Comparison of ENCODE assay signal across 15 cellular contexts in genomic region chr16:77711775-77712174, GRCh38. TPM values are rescaled to one million over a fixed set of nuclear protein-coding genes. Genes with fewer than 3 reads are reported as not detected.
A peak's percentile ranks its signal among the peaks of the same experiment; 100 is the strongest.
DNase-seq lines count a peak whose midpoint lies in the region; FAIRE-seq and TF ChIP-seq lines count a peak whose summit lies in the region.
"Had no signal": no experiment of that assay in that cellular context is flagged by ENCODE, and none has a peak within 500 bp of the region (broad histone marks: within the 10 kb centered on the region; RNA-seq: fewer than 3 reads in every experiment).

No MANE protein-coding gene starts in this region.

- peaks cover 0 to 8% (median 4%) of the 10 kb centered on the region in 4 donors for H3K9me3 ChIP-seq in liver (ENCODE audit: control insufficient read depth in 4 of 4, low read length in 3 of 4)
- H3K9me3 ChIP-seq in transverse colon, result no peaks in the 10 kb centered on the region
- H3K9me3 ChIP-seq in effector memory CD4-positive, alpha-beta T cell (ENCODE audit: control insufficient read depth, low read length), result no peaks in the 10 kb centered on the region
- H3K9me3 ChIP-seq: HAP-1 had no signal

- peaks cover 2 to 8% (median 4%) of the 10 kb centered on the region in 4 donors for H3K4me1 ChIP-seq in liver (ENCODE audit: control insufficient read depth in 4 of 4, insufficient read depth in 4 of 4, low read length in 3 of 4)
- H3K4me1 ChIP-seq in transverse colon, result no peaks in the 10 kb centered on the region
- H3K4me1 ChIP-seq in effector memory CD4-positive, alpha-beta T cell (ENCODE audit: control insufficient read depth, insufficient read depth, low read length, poor library complexity, severe bottlenecking), result no peaks in the 10 kb centered on the region
- H3K4me1 ChIP-seq: BLaER1 treated with 17β-estradiol and CSF1 and Interleukin-3, amounts not matched to agents 10 nM and 100 nM; HAP-1 had no signal

- no peak for TF ChIP-seq POLR2A in transverse colon (IDR thresholded peaks at IDR 0.05)

- in situ Hi-C loops in transverse colon (cut with MboI; ENCODE audit: low pct_ligation_motif_present in 1 of 4, low pct_unique_long_range_greater_than_20kb in 1 of 4, low sequenced_read_pairs in 3 of 4), result no loop called here

- no peaks in the 10 kb centered on the region for H3K36me3 ChIP-seq in bronchial epithelial cell (ENCODE audit: control insufficient read depth, insufficient read depth, low read length)
- no peaks in the 10 kb centered on the region for H3K36me3 ChIP-seq in liver (ENCODE audit: control insufficient read depth in 4 of 4, insufficient read depth in 3 of 4, low read depth in 1 of 4, low read length in 3 of 4)
- H3K36me3 ChIP-seq in transverse colon, result no peaks in the 10 kb centered on the region
- no peaks in the 10 kb centered on the region for H3K36me3 ChIP-seq in effector memory CD4-positive, alpha-beta T cell (ENCODE audit: control insufficient read depth, insufficient read depth, low read length)
- H3K36me3 ChIP-seq: BLaER1 treated with 17β-estradiol and CSF1 and Interleukin-3, amounts not matched to agents 10 nM and 100 nM; HAP-1 had no signal

- H3K27me3 ChIP-seq in bronchial epithelial cell (ENCODE audit: control insufficient read depth, insufficient read depth, low read length) (no peaks in the 10 kb centered on the region), liver (ENCODE audit: control insufficient read depth in 4 of 4, insufficient read depth in 4 of 4, low read length in 3 of 4) (no peaks in the 10 kb centered on the region), transverse colon (no peaks in the 10 kb centered on the region)
- no peaks in the 10 kb centered on the region for H3K27me3 ChIP-seq in effector memory CD4-positive, alpha-beta T cell (replicated peaks; ENCODE audit: control insufficient read depth, insufficient read depth, low read length, poor library complexity, severe bottlenecking)
- H3K27me3 ChIP-seq: BLaER1 treated with 17β-estradiol and CSF1 and Interleukin-3, amounts not matched to agents 10 nM and 100 nM had no signal

- intact Hi-C loops in transverse colon (cut with DNase I; ENCODE audit: low total_unique reads), result no loop called here

- no peak for FAIRE-seq in bronchial epithelial cell (lab: Jason Lieb, UNC)

- WGBS in liver, result 17% methylated on average over 5 of the region's 5 CpGs
- 36 to 40% methylated on average over 5 of the region's 5 CpGs for WGBS in transverse colon (ENCODE audit: low coverage in 1 of 2), 2 donors

- DNase-seq in M059J (ENCODE audit: low read depth) (peak; percentile 56), bronchial epithelial cell (ENCODE audit: low read depth) (peak; percentile 17), transverse colon (peak; percentile 48), hepatic stellate cell (ENCODE audit: low spot score) (no peak), NCI-H526 (lab: John Stamatoyannopoulos, UW) (no peak)
- DNase-seq in effector memory CD4-positive, alpha-beta T cell, result no peak
- DNase-seq: activated CD8-positive, alpha-beta memory T cell treated with anti-CD3 and anti-CD28 coated beads for 24 hours; caudate nucleus; effector CD4-positive, alpha-beta T cell; hippocampal formation; NCI-H345; Right ventricle myocardium superior had no signal

- H3K9ac ChIP-seq in liver (ENCODE audit: low read depth in 1 of 2, low read length in 2 of 2), result peak overlapping the region in 1 of 2 donors; percentile 87
- H3K9ac ChIP-seq: BLaER1 treated with 17β-estradiol and CSF1 and Interleukin-3, amounts not matched to agents 10 nM and 100 nM had no signal

- H3K27ac ChIP-seq in liver (ENCODE audit: low read depth in 1 of 2, low read length in 2 of 2), result peak overlapping the region; percentile 83 to 89
- H3K27ac ChIP-seq in transverse colon, result no peak overlapping the region
- no peak overlapping the region for H3K27ac ChIP-seq in effector memory CD4-positive, alpha-beta T cell (ENCODE audit: insufficient read depth, low read length, poor library complexity, severe bottlenecking)
- H3K27ac ChIP-seq: BLaER1 treated with 17β-estradiol and CSF1 and Interleukin-3, amounts not matched to agents 10 nM and 100 nM had no signal

- peak; percentile 56 to 67 for TF ChIP-seq RAD21 in liver (IDR thresholded peaks at IDR 0.05)

- no peak overlapping the region for H3K4me3 ChIP-seq in bronchial epithelial cell (ENCODE audit: low read depth, low read length)
- H3K4me3 ChIP-seq in liver (ENCODE audit: low read depth in 1 of 3, low read length in 3 of 3), result peak overlapping the region; percentile 16 to 37 (median 25)
- H3K4me3 ChIP-seq in transverse colon, result no peak overlapping the region
- no peak overlapping the region for H3K4me3 ChIP-seq in effector memory CD4-positive, alpha-beta T cell (ENCODE audit: insufficient read depth, low read depth, low read length, poor library complexity, severe bottlenecking)
- H3K4me3 ChIP-seq: BLaER1 treated with 17β-estradiol and CSF1 and Interleukin-3, amounts not matched to agents 10 nM and 100 nM; HAP-1 had no signal

- no peak for TF ChIP-seq EP300 in transverse colon (IDR thresholded peaks at IDR 0.05; ENCODE audit: low read depth)

- TF ChIP-seq CTCF in bronchial epithelial cell (IDR thresholded peaks at IDR 0.05; ENCODE audit: insufficient read depth, low read length, severe bottlenecking) (no peak), liver (IDR thresholded peaks at IDR 0.05; ENCODE audit: low read depth, low read length, missing input control) (no peak), transverse colon (IDR thresholded peaks at IDR 0.05) (no peak)

TF ChIP-seq in liver, 16 proteins besides CTCF, POLR2A, EP300 and RAD21:
- TF ChIP-seq, protein P1, sequence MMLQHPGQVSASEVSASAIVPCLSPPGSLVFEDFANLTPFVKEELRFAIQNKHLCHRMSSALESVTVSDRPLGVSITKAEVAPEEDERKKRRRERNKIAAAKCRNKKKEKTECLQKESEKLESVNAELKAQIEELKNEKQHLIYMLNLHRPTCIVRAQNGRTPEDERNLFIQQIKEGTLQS (IDR thresholded peaks at IDR 0.05), result no peak
- TF ChIP-seq HNF4A (conservative IDR thresholded peaks at IDR 0.05) (peak; percentile 97 to 98), NR2F2 (IDR thresholded peaks at IDR 0.05) (peak; percentile 42), SP1 (IDR thresholded peaks at IDR 0.05) (peak; percentile 98), TAF1 (conservative IDR thresholded peaks at IDR 0.05) (peak; percentile 76), MAX (IDR thresholded peaks at IDR 0.05) (peak; percentile 77), REST (IDR thresholded peaks at IDR 0.05) (peak; percentile 96), FOXA1 (IDR thresholded peaks at IDR 0.05) (peak; percentile 91), GABPA (IDR thresholded peaks at IDR 0.05 in 1 of 2, conservative IDR thresholded peaks at IDR 0.05 in 1 of 2) (peak in 1 of 2 donors; percentile 59), JUND (IDR thresholded peaks at IDR 0.05) (peak; percentile 92 to 94), EGR1 (IDR thresholded peaks at IDR 0.05; ENCODE audit: low read depth in 2 of 2) (peak in 1 of 2 donors; percentile 78), YY1 (IDR thresholded peaks at IDR 0.05) (peak; percentile 62), HNF4G (IDR thresholded peaks at IDR 0.05) (peak; percentile 89), FOXA2 (IDR thresholded peaks at IDR 0.05) (peak; percentile 85), RXRA (IDR thresholded peaks at IDR 0.05) (peak; percentile 86 to 91)
- TF ChIP-seq, protein P2, sequence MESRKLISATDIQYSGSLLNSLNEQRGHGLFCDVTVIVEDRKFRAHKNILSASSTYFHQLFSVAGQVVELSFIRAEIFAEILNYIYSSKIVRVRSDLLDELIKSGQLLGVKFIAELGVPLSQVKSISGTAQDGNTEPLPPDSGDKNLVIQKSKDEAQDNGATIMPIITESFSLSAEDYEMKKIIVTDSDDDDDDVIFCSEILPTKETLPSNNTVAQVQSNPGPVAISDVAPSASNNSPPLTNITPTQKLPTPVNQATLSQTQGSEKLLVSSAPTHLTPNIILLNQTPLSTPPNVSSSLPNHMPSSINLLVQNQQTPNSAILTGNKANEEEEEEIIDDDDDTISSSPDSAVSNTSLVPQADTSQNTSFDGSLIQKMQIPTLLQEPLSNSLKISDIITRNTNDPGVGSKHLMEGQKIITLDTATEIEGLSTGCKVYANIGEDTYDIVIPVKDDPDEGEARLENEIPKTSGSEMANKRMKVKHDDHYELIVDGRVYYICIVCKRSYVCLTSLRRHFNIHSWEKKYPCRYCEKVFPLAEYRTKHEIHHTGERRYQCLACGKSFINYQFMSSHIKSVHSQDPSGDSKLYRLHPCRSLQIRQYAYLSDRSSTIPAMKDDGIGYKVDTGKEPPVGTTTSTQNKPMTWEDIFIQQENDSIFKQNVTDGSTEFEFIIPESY (IDR thresholded peaks at IDR 0.05), result peak; percentile 73
TF ChIP-seq in liver: peak in this region for 15.

RNA-seq across cellular contexts. Expression of gene NUDT7, which starts 10.5 kb away (rescaled TPM):
- total RNA-seq in M059J (2014; rRNA removed; shearing (Covaris generic)), result 5.1 and 8.9 TPM in 2 replicates
- total RNA-seq in bronchial epithelial cell (1.8 and 5.9 TPM in 2 replicates), liver (10 to 100 TPM; 15.4 to 25.1 TPM), transverse colon (10 to 100 TPM in 2 of 4 donors, 1 to 10 TPM in 2; 2.4 to 18.2 (median 8.7) TPM)
- 10 to 100 TPM; 25.6 to 30.2 TPM for polyA plus RNA-seq in liver

Comparison
In these comparisons a context has a peak if more than half of its experiments do, and no peak if none do; other contexts are left out.
1. DNase-seq: peak in M059J (single experiment), bronchial epithelial cell (single experiment) and transverse colon (single experiment); none in hepatic stellate cell (single experiment), NCI-H526 (0 of 2) and effector memory CD4-positive, alpha-beta T cell (0 of 3).
2. H3K4me3 ChIP-seq: peak in liver (3 of 3); none in bronchial epithelial cell (single experiment), transverse colon (0 of 4) and effector memory CD4-positive, alpha-beta T cell (single experiment).
3. H3K27ac ChIP-seq: peak in liver (2 of 2); none in transverse colon (0 of 4) and effector memory CD4-positive, alpha-beta T cell (single experiment).